In the genomic region with DNA sequence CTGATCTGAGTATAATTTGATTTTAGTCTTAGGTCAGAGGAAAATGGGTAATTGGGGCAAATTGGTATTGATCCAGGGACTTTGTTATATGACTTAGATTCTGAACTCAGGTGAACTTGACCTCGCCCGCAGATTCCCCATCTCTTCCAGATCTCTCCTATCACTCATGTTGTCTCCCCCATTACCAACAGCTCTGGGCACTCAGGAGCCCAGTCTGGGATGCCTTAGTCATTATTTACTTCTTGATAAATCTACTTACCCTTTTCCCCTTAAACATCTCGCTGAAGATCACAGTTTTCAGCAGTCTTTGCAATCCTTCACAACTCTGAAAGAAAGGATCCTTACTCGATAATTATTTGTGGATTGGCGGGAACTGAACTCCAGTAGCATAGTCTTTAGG, we compare ENCODE assay signal across 32 cellular contexts. TPM values are rescaled to one million over a fixed set of nuclear protein-coding genes. Genes with fewer than 3 reads are reported as not detected.
"Had no signal": no experiment of that assay in that cellular context is flagged by ENCODE, and none has a peak within 500 bp of the region (broad histone marks: within the 10 kb centered on the region; RNA-seq: fewer than 3 reads in every experiment).

No MANE protein-coding gene starts in this region.

- H3K4me1 ChIP-seq: adrenal gland, breast epithelium, SJCRH30 had no signal

- DNase-seq: activated CD4-positive, alpha-beta memory T cell treated with anti-CD3 and anti-CD28 coated beads for 36 hours; activated CD4-positive, alpha-beta T cell treated with anti-CD3 and anti-CD28 coated beads for 36 hours; activated CD4-positive, alpha-beta T cell treated with anti-CD3 and anti-CD28 coated beads, Interleukin-2, amount 50 U/mL, for 1 hour; activated CD8-positive, alpha-beta memory T cell treated with anti-CD3 and anti-CD28 coated beads, Interleukin-2, amount 50 U/mL, for 4 hours; activated gamma-delta T cell treated with Interleukin-2 at 50 U/mL for 16 hours; activated naive CD4-positive, alpha-beta T cell treated with anti-CD3 and anti-CD28 coated beads for 36 hours; activated T-cell treated with anti-CD3 and anti-CD28 coated beads for 4 hours; activated T-cell treated with anti-CD3 and anti-CD28 coated beads, Interleukin-2, amount 50 U/mL, for 4 hours; adrenal gland; body of pancreas; NCI-H1105; NCI-H1417 treated with DMSO at 0.1 percent for 48 hours; NCI-H1694 treated with DMSO at 0.1 percent for 48 hours; NCI-H2029; NCI-H2107; NCI-H2171; NCI-H510A; NCI-H526 treated with DMSO at 0.1 percent for 48 hours; NCI-H774; SHP77; SJCRH30; SK-N-SH had no signal

- H3K27ac ChIP-seq: adrenal gland, body of pancreas, breast epithelium, KMS-11, SJCRH30 had no signal

- ATAC-seq: activated CD4-positive, alpha-beta T cell treated with anti-CD3 and anti-CD28 coated beads for 36 hours; activated CD4-positive, CD25-positive, alpha-beta regulatory T cell treated with anti-CD3 and anti-CD28 coated beads, Interleukin-2, amount 50 U/mL, for 24 hours; activated naive CD4-positive, alpha-beta T cell treated with anti-CD3 and anti-CD28 coated beads, Interleukin-2, amount 50 U/mL, for 72 hours; activated T-cell treated with anti-CD3 and anti-CD28 coated beads, Interleukin-2, amount 50 U/mL, for 4 hours; body of pancreas; Panc1 had no signal

- H3K4me3 Mint-ChIP-seq: activated CD4-positive, alpha-beta memory T cell treated with anti-CD3 and anti-CD28 coated beads for 36 hours; activated CD4-positive, alpha-beta T cell treated with anti-CD3 and anti-CD28 coated beads for 36 hours; activated naive CD4-positive, alpha-beta T cell treated with anti-CD3 and anti-CD28 coated beads for 36 hours; activated T-cell treated with anti-CD3 and anti-CD28 coated beads, Interleukin-2, amount 50 U/mL, for 4 hours; activated T-helper 1 cell treated with anti-CD3 and anti-CD28 coated beads, Interleukin-12 subunit alpha, Interleukin-12 subunit beta, Interleukin-2, Interleukin-4 antibody, amounts not matched to agents 30 ng/mL and 10 ng/mL and 1 ng/mL, durations not matched to agents 14 hours and 24 hours and 36 hours; T-helper 1 cell treated with Interleukin-12 subunit alpha and Interleukin-12 subunit beta and Interleukin-4 antibody, amounts not matched to agents 30 μg/mL and 1 μg/mL, for 36 hours; T-helper 2 cell treated with Interferon-gamma antibody and Interleukin-4, amounts not matched to agents 5 μg/mL and 100 μg/mL, for 36 hours; WTC11 had no signal

- FAIRE-seq: astrocyte had no signal

- H3K36me3 ChIP-seq: adrenal gland, breast epithelium, SJCRH30 had no signal

- H3K27me3 Mint-ChIP-seq: activated CD4-positive, alpha-beta memory T cell treated with anti-CD3 and anti-CD28 coated beads for 36 hours had no signal

- H3K36me3 Mint-ChIP-seq: activated CD4-positive, alpha-beta memory T cell treated with anti-CD3 and anti-CD28 coated beads for 36 hours; activated naive CD4-positive, alpha-beta T cell treated with anti-CD3 and anti-CD28 coated beads, Interleukin-2, amount 50 U/mL, for 72 hours; WTC11 had no signal

- H3K9me3 Mint-ChIP-seq: activated CD4-positive, alpha-beta memory T cell treated with anti-CD3 and anti-CD28 coated beads for 36 hours; activated naive CD4-positive, alpha-beta T cell treated with anti-CD3 and anti-CD28 coated beads for 36 hours; activated naive CD4-positive, alpha-beta T cell treated with anti-CD3 and anti-CD28 coated beads, Interleukin-2, amount 50 U/mL, for 72 hours; activated T-cell treated with anti-CD3 and anti-CD28 coated beads, Interleukin-2, amount 50 U/mL, for 4 hours; activated T-helper 1 cell treated with anti-CD3 and anti-CD28 coated beads, Interleukin-12 subunit alpha, Interleukin-12 subunit beta, Interleukin-2, Interleukin-4 antibody, amounts not matched to agents 30 ng/mL and 10 ng/mL and 1 ng/mL, durations not matched to agents 14 hours and 24 hours and 36 hours; T-helper 1 cell treated with Interleukin-12 subunit alpha and Interleukin-12 subunit beta and Interleukin-4 antibody, amounts not matched to agents 30 μg/mL and 1 μg/mL, for 36 hours; T-helper 2 cell treated with Interferon-gamma antibody and Interleukin-4, amounts not matched to agents 5 μg/mL and 100 μg/mL, for 36 hours; WTC11 had no signal

- H3K27ac Mint-ChIP-seq: activated CD4-positive, alpha-beta memory T cell treated with anti-CD3 and anti-CD28 coated beads for 36 hours; activated CD4-positive, alpha-beta T cell treated with anti-CD3 and anti-CD28 coated beads for 36 hours; activated naive CD4-positive, alpha-beta T cell treated with anti-CD3 and anti-CD28 coated beads for 36 hours; activated naive CD4-positive, alpha-beta T cell treated with anti-CD3 and anti-CD28 coated beads, Interleukin-2, amount 50 U/mL, for 72 hours; activated T-helper 1 cell treated with anti-CD3 and anti-CD28 coated beads, Interleukin-12 subunit alpha, Interleukin-12 subunit beta, Interleukin-2, Interleukin-4 antibody, amounts not matched to agents 30 ng/mL and 10 ng/mL and 1 ng/mL, durations not matched to agents 14 hours and 24 hours and 36 hours; T-helper 1 cell treated with Interleukin-12 subunit alpha and Interleukin-12 subunit beta and Interleukin-4 antibody, amounts not matched to agents 30 μg/mL and 1 μg/mL, for 36 hours; T-helper 2 cell treated with Interferon-gamma antibody and Interleukin-4, amounts not matched to agents 5 μg/mL and 100 μg/mL, for 36 hours; WTC11 had no signal

- H3K4me1 Mint-ChIP-seq: activated CD4-positive, alpha-beta T cell treated with anti-CD3 and anti-CD28 coated beads for 36 hours had no signal

- H3K4me2 ChIP-seq: KMS-11, SK-N-SH had no signal

- H3K9me3 ChIP-seq: adrenal gland, body of pancreas, breast epithelium, SJCRH30, SK-N-SH had no signal

- H3K27me3 ChIP-seq: adrenal gland, body of pancreas, breast epithelium, SJCRH30 had no signal

- H3K9ac ChIP-seq: KMS-11, SK-N-SH had no signal

- H3K4me3 ChIP-seq: adrenal gland, body of pancreas, breast epithelium, SJCRH30 had no signal

RNA-seq across cellular contexts. Expression of a gene that starts 19.6 kb away (rescaled TPM):
- total RNA-seq: activated CD4-positive, alpha-beta memory T cell treated with anti-CD3 and anti-CD28 coated beads for 36 hours; activated CD4-positive, alpha-beta T cell treated with anti-CD3 and anti-CD28 coated beads for 36 hours; activated naive CD4-positive, alpha-beta T cell treated with anti-CD3 and anti-CD28 coated beads for 36 hours; activated naive CD4-positive, alpha-beta T cell treated with anti-CD3 and anti-CD28 coated beads, Interleukin-2, amount 50 U/mL, for 72 hours; activated T-cell treated with anti-CD3 and anti-CD28 coated beads, Interleukin-2, amount 50 U/mL, for 4 hours; activated T-helper 1 cell treated with anti-CD3 and anti-CD28 coated beads, Interleukin-12 subunit alpha, Interleukin-12 subunit beta, Interleukin-2, Interleukin-4 antibody, amounts not matched to agents 30 ng/mL and 10 ng/mL and 1 ng/mL, durations not matched to agents 14 hours and 24 hours and 36 hours had no signal
